1 cellular context compared by ENCODE assay signal in genomic region chr2:26008851-26009566, GRCh38.
TF ChIP-seq lines count a peak whose summit lies in the region.

No MANE protein-coding gene starts in this region.

TF ChIP-seq in GM23338, 12 proteins besides CTCF, POLR2A, EP300 and RAD21 (continued from another document):
- TF ChIP-seq, protein P1, sequence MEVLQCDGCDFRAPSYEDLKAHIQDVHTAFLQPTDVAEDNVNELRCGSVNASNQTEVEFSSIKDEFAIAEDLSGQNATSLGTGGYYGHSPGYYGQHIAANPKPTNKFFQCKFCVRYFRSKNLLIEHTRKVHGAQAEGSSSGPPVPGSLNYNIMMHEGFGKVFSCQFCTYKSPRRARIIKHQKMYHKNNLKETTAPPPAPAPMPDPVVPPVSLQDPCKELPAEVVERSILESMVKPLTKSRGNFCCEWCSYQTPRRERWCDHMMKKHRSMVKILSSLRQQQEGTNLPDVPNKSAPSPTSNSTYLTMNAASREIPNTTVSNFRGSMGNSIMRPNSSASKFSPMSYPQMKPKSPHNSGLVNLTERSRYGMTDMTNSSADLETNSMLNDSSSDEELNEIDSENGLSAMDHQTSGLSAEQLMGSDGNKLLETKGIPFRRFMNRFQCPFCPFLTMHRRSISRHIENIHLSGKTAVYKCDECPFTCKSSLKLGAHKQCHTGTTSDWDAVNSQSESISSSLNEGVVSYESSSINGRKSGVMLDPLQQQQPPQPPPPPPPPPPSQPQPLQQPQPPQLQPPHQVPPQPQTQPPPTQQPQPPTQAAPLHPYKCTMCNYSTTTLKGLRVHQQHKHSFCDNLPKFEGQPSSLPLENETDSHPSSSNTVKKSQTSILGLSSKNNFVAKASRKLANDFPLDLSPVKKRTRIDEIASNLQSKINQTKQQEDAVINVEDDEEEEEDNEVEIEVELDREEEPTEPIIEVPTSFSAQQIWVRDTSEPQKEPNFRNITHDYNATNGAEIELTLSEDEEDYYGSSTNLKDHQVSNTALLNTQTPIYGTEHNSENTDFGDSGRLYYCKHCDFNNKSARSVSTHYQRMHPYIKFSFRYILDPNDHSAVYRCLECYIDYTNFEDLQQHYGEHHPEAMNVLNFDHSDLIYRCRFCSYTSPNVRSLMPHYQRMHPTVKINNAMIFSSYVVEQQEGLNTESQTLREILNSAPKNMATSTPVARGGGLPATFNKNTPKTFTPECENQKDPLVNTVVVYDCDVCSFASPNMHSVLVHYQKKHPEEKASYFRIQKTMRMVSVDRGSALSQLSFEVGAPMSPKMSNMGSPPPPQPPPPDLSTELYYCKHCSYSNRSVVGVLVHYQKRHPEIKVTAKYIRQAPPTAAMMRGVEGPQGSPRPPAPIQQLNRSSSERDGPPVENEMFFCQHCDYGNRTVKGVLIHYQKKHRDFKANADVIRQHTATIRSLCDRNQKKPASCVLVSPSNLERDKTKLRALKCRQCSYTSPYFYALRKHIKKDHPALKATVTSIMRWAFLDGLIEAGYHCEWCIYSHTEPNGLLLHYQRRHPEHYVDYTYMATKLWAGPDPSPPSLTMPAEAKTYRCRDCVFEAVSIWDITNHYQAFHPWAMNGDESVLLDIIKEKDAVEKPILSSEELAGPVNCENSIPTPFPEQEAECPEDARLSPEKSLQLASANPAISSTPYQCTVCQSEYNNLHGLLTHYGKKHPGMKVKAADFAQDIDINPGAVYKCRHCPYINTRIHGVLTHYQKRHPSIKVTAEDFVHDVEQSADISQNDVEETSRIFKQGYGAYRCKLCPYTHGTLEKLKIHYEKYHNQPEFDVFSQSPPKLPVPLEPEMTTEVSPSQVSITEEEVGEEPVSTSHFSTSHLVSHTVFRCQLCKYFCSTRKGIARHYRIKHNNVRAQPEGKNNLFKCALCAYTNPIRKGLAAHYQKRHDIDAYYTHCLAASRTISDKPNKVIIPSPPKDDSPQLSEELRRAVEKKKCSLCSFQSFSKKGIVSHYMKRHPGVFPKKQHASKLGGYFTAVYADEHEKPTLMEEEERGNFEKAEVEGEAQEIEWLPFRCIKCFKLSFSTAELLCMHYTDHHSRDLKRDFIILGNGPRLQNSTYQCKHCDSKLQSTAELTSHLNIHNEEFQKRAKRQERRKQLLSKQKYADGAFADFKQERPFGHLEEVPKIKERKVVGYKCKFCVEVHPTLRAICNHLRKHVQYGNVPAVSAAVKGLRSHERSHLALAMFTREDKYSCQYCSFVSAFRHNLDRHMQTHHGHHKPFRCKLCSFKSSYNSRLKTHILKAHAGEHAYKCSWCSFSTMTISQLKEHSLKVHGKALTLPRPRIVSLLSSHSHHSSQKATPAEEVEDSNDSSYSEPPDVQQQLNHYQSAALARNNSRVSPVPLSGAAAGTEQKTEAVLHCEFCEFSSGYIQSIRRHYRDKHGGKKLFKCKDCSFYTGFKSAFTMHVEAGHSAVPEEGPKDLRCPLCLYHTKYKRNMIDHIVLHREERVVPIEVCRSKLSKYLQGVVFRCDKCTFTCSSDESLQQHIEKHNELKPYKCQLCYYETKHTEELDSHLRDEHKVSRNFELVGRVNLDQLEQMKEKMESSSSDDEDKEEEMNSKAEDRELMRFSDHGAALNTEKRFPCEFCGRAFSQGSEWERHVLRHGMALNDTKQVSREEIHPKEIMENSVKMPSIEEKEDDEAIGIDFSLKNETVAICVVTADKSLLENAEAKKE (CRISPR knock-in tag; IDR thresholded peaks at IDR 0.05): no peak
- TF ChIP-seq EZH2 (IDR thresholded peaks at IDR 0.05; ENCODE audit: low read depth, unreplicated experiment): no peak
- TF ChIP-seq EZH2phosphoT487 (IDR thresholded peaks at IDR 0.05; ENCODE audit: unreplicated experiment): no peak
- TF ChIP-seq NANOG (IDR thresholded peaks at IDR 0.05; ENCODE audit: borderline replicate concordance): no peak
- TF ChIP-seq CREB1 (CRISPR knock-in tag; IDR thresholded peaks at IDR 0.05; ENCODE audit: low read depth): no peak
